In genomic region chr14:74596747-74597456, GRCh38 we compare ENCODE assay signal across 16 cellular contexts. TPM values are rescaled to one million over a fixed set of nuclear protein-coding genes. Genes with fewer than 3 reads are reported as not detected.
DNase-seq lines count a peak whose midpoint lies in the region; ATAC-seq and TF ChIP-seq lines count a peak whose summit lies in the region.
"Had no signal": no experiment of that assay in that cellular context is flagged by ENCODE, and none has a peak within 500 bp of the region (broad histone marks: within the 10 kb centered on the region; RNA-seq: fewer than 3 reads in every experiment).

No MANE protein-coding gene starts in this region.

- H3K36me3 ChIP-seq in lower lobe of right lung (no peaks in the 10 kb centered on the region), subcutaneous abdominal adipose tissue (ENCODE audit: control insufficient read depth in 5 of 5, insufficient read depth in 5 of 5, low read length in 5 of 5) (peaks cover 0 to 5% (median 3%) of the 10 kb centered on the region in 5 donors)

- TF ChIP-seq CTCF in lower lobe of right lung (IDR thresholded peaks at IDR 0.05) (no peak), Calu3 (IDR thresholded peaks at IDR 0.05; ENCODE audit: unreplicated experiment) (no peak)

- POLR2A ChIA-PET in activated CD4-positive, alpha-beta memory T cell treated with anti-CD3 and anti-CD28 coated beads, Interleukin-2, amount 10 ng/mL, durations not matched to agents 7 days and 5 days (lab: Charles Lee) = no interaction called here

- H3K4me3 Mint-ChIP-seq in dendritic cell treated with granulocyte-macrophage colony-stimulating factor and Interleukin-4, amounts not matched to agents 40 ng/mL and 50 ng/mL, for 4 days = no peak overlapping the region
- no peak overlapping the region for H3K4me3 Mint-ChIP-seq in activated CD4-positive, alpha-beta memory T cell treated with anti-CD3 and anti-CD28 coated beads, Interleukin-2, amount 10 ng/mL, durations not matched to agents 7 days and 5 days
- no peak overlapping the region for H3K4me3 Mint-ChIP-seq in Calu3 (ENCODE audit: low read depth, unreplicated experiment)
- H3K4me3 Mint-ChIP-seq: activated CD8-positive, alpha-beta T cell treated with anti-CD3 and anti-CD28 coated beads, Interleukin-2, amount 10 ng/mL, durations not matched to agents 7 days and 5 days; CD4-positive, CD25-positive, alpha-beta regulatory T cell had no signal

- H3K27me3 Mint-ChIP-seq in dendritic cell treated with granulocyte-macrophage colony-stimulating factor and Interleukin-4, amounts not matched to agents 40 ng/mL and 50 ng/mL, for 4 days = peaks cover 8% of the 10 kb centered on the region
- peaks cover 8% of the 10 kb centered on the region for H3K27me3 Mint-ChIP-seq in activated CD4-positive, alpha-beta memory T cell treated with anti-CD3 and anti-CD28 coated beads, Interleukin-2, amount 10 ng/mL, durations not matched to agents 7 days and 5 days
- H3K27me3 Mint-ChIP-seq in Calu3 (ENCODE audit: unreplicated experiment) = peaks cover 25% of the 10 kb centered on the region
- H3K27me3 Mint-ChIP-seq: CD4-positive, CD25-positive, alpha-beta regulatory T cell had no signal

- H3K4me3 ChIP-seq in lower lobe of right lung (no peak overlapping the region), subcutaneous abdominal adipose tissue (ENCODE audit: low read depth in 1 of 5, low read length in 5 of 5) (no peak overlapping the region)

- no TSS peak for BruUV-seq in Calu3 (replicated peaks; lab: Mats Ljungman, UMichigan)

- H3K27me3 ChIP-seq in lower lobe of right lung (ENCODE audit: low read depth) = no peaks in the 10 kb centered on the region
- H3K27me3 ChIP-seq in subcutaneous abdominal adipose tissue (ENCODE audit: control insufficient read depth in 5 of 5, insufficient read depth in 4 of 5, low read length in 5 of 5) = no peaks in the 10 kb centered on the region

- no peak overlapping the region for H3K9ac ChIP-seq in subcutaneous abdominal adipose tissue (ENCODE audit: low read length in 5 of 5)

- H3K27ac ChIP-seq in lower lobe of right lung = peak overlapping the region; percentile 54
- H3K27ac ChIP-seq in subcutaneous abdominal adipose tissue (ENCODE audit: low read depth, low read length) = peak overlapping the region; percentile 30
- H3K27ac ChIP-seq: epithelial cell of prostate had no signal

- H3K4me1 Mint-ChIP-seq in dendritic cell treated with granulocyte-macrophage colony-stimulating factor and Interleukin-4, amounts not matched to agents 40 ng/mL and 50 ng/mL, for 4 days (ENCODE audit: low read depth) = peaks cover 51% of the 10 kb centered on the region
- H3K4me1 Mint-ChIP-seq in activated CD4-positive, alpha-beta memory T cell treated with anti-CD3 and anti-CD28 coated beads, Interleukin-2, amount 10 ng/mL, durations not matched to agents 7 days and 5 days = no peaks in the 10 kb centered on the region
- no peaks in the 10 kb centered on the region for H3K4me1 Mint-ChIP-seq in Calu3 (ENCODE audit: low read depth, unreplicated experiment)
- H3K4me1 Mint-ChIP-seq: CD4-positive, CD25-positive, alpha-beta regulatory T cell had no signal

- peak; percentile 92 for DNase-seq in RPMI7951 (ENCODE audit: low read depth)
- DNase-seq in lower lobe of right lung = no peak
- no peak for DNase-seq in activated CD4-positive, alpha-beta memory T cell treated with anti-CD3 and anti-CD28 coated beads, Interleukin-2, amount 10 ng/mL, durations not matched to agents 7 days and 5 days
- no peak for DNase-seq in Calu3
- DNase-seq: activated CD8-positive, alpha-beta T cell treated with anti-CD3 and anti-CD28 coated beads, Interleukin-2, amount 10 ng/mL, durations not matched to agents 7 days and 5 days; activated effector memory CD4-positive, alpha-beta T cell treated with Interleukin-2 at 50 U/mL for 16 hours; CD4-positive, CD25-positive, alpha-beta regulatory T cell; midbrain; NCI-H2171; substantia nigra; T-helper 9 cell had no signal

- CTCF ChIA-PET in activated CD4-positive, alpha-beta memory T cell treated with anti-CD3 and anti-CD28 coated beads, Interleukin-2, amount 10 ng/mL, durations not matched to agents 7 days and 5 days (lab: Charles Lee) = interaction anchor here (3.2 kb wide), 1 partner anchor 12 kb away, joined by 10 read pairs; no protein-coding TSS in a partner anchor
- CTCF ChIA-PET in Calu3 (lab: Charles Lee) = no interaction called here

- ATAC-seq in lower lobe of right lung (peak in 1 of 2 donors; percentile 11), HG03025 (IDR thresholded peaks at IDR 0.05; ENCODE audit: low FRiP score, unreplicated experiment) (no peak), GM21717 (IDR thresholded peaks at IDR 0.05; ENCODE audit: unreplicated experiment) (no peak)
- ATAC-seq: activated CD8-positive, alpha-beta T cell treated with anti-CD3 and anti-CD28 coated beads, Interleukin-2, amount 10 ng/mL, durations not matched to agents 7 days and 5 days had no signal

- peak overlapping the region; percentile 93 for H3K27ac Mint-ChIP-seq in dendritic cell treated with granulocyte-macrophage colony-stimulating factor and Interleukin-4, amounts not matched to agents 40 ng/mL and 50 ng/mL, for 4 days
- no peak overlapping the region for H3K27ac Mint-ChIP-seq in activated CD4-positive, alpha-beta memory T cell treated with anti-CD3 and anti-CD28 coated beads, Interleukin-2, amount 10 ng/mL, durations not matched to agents 7 days and 5 days
- H3K27ac Mint-ChIP-seq in Calu3 (ENCODE audit: unreplicated experiment) = no peak overlapping the region
- H3K27ac Mint-ChIP-seq: activated CD8-positive, alpha-beta T cell treated with anti-CD3 and anti-CD28 coated beads, Interleukin-2, amount 10 ng/mL, durations not matched to agents 7 days and 5 days had no signal

- H3K36me3 Mint-ChIP-seq in dendritic cell treated with granulocyte-macrophage colony-stimulating factor and Interleukin-4, amounts not matched to agents 40 ng/mL and 50 ng/mL, for 4 days (ENCODE audit: low read depth) = no peaks in the 10 kb centered on the region
- no peaks in the 10 kb centered on the region for H3K36me3 Mint-ChIP-seq in activated CD4-positive, alpha-beta memory T cell treated with anti-CD3 and anti-CD28 coated beads, Interleukin-2, amount 10 ng/mL, durations not matched to agents 7 days and 5 days (ENCODE audit: low read depth)
- no peaks in the 10 kb centered on the region for H3K36me3 Mint-ChIP-seq in Calu3 (ENCODE audit: insufficient read depth, unreplicated experiment)

- no peaks in the 10 kb centered on the region for H3K9me3 Mint-ChIP-seq in dendritic cell treated with granulocyte-macrophage colony-stimulating factor and Interleukin-4, amounts not matched to agents 40 ng/mL and 50 ng/mL, for 4 days
- H3K9me3 Mint-ChIP-seq in activated CD4-positive, alpha-beta memory T cell treated with anti-CD3 and anti-CD28 coated beads, Interleukin-2, amount 10 ng/mL, durations not matched to agents 7 days and 5 days = no peaks in the 10 kb centered on the region
- no peaks in the 10 kb centered on the region for H3K9me3 Mint-ChIP-seq in Calu3 (ENCODE audit: low read depth, unreplicated experiment)

- H3K4me1 ChIP-seq in lower lobe of right lung (peaks cover 81% of the 10 kb centered on the region), subcutaneous abdominal adipose tissue (ENCODE audit: control insufficient read depth in 5 of 5, insufficient read depth in 5 of 5, low read length in 5 of 5) (peaks cover 21 to 80% (median 71%) of the 10 kb centered on the region in 5 donors)

- intact Hi-C loops in dendritic cell treated with granulocyte-macrophage colony-stimulating factor and Interleukin-4, amounts not matched to agents 40 ng/mL and 50 ng/mL, for 4 days (cut with micrococcal nuclease) = no loop called here
- intact Hi-C loops in lower lobe of right lung (cut with DNase I) (no loop called here), Calu3 (cut with micrococcal nuclease; ENCODE audit: unreplicated experiment) (no loop called here)

- H3K9me3 ChIP-seq in lower lobe of right lung (no peaks in the 10 kb centered on the region), subcutaneous abdominal adipose tissue (ENCODE audit: control insufficient read depth in 5 of 5, low read length in 5 of 5) (no peaks in the 10 kb centered on the region)

RNA-seq across cellular contexts. Expression of gene LTBP2, which starts 15.1 kb away (rescaled TPM):
- total RNA-seq in RPMI7951 (2014; rRNA removed; shearing (Covaris generic)) = 22.8 and 26.0 TPM in 2 replicates
- total RNA-seq in lower lobe of right lung (39.5 TPM), Calu3 (2022) (1.3 and 4.3 TPM in 2 replicates)
- total RNA-seq in activated CD4-positive, alpha-beta memory T cell treated with anti-CD3 and anti-CD28 coated beads, Interleukin-2, amount 10 ng/mL, durations not matched to agents 7 days and 5 days = under 1 TPM; 0.28 to 0.40 TPM
